In genomic region chr12:116157845-116158267, GRCh38 we compare ENCODE assay signal across 18 cellular contexts.
DNase-seq lines count a peak whose midpoint lies in the region; ATAC-seq, FAIRE-seq and TF ChIP-seq lines count a peak whose summit lies in the region.
"Had no signal": no experiment of that assay in that cellular context is flagged by ENCODE, and none has a peak within 500 bp of the region (broad histone marks: within the 10 kb centered on the region; RNA-seq: fewer than 3 reads in every experiment).

No MANE protein-coding gene starts in this region.

- no peak overlapping the region for H3K4me2 ChIP-seq in astrocyte (ENCODE audit: low read length)

- H2AFZ ChIP-seq in astrocyte (ENCODE audit: low read depth, low read length): no peak overlapping the region

- no peak for FAIRE-seq in astrocyte (lab: Jason Lieb, UNC)
- FAIRE-seq: urothelium cell line had no signal

- TF ChIP-seq CTCF in astrocyte (IDR thresholded peaks at IDR 0.05; ENCODE audit: insufficient read depth, low read depth, low read length) (no peak), osteocyte (IDR thresholded peaks at IDR 0.05) (no peak), type B pancreatic cell (conservative IDR thresholded peaks at IDR 0.05) (no peak)

- H3K9ac ChIP-seq in astrocyte (ENCODE audit: low read length): no peak overlapping the region

- H3K36me3 ChIP-seq in astrocyte (ENCODE audit: insufficient read depth, low read length): no peaks in the 10 kb centered on the region
- H3K36me3 ChIP-seq: left ventricle myocardium inferior had no signal

- H3K4me3 Mint-ChIP-seq in T-helper 2 cell treated with Interferon-gamma antibody and Interleukin-4, amounts not matched to agents 5 μg/mL and 100 μg/mL, for 36 hours: no peak overlapping the region
- H3K4me3 Mint-ChIP-seq in astrocyte (ENCODE audit: unreplicated experiment) (no peak overlapping the region), osteocyte (ENCODE audit: unreplicated experiment) (no peak overlapping the region), type B pancreatic cell (no peak overlapping the region)
- H3K4me3 Mint-ChIP-seq: activated naive CD8-positive, alpha-beta T cell had no signal

- H3K9me3 ChIP-seq in astrocyte (ENCODE audit: insufficient read depth, low read depth, low read length): no peaks in the 10 kb centered on the region
- H3K9me3 ChIP-seq: left ventricle myocardium inferior had no signal

- no peak overlapping the region for H3K4me3 ChIP-seq in astrocyte (ENCODE audit: insufficient read depth, low read depth, low read length)
- H3K4me3 ChIP-seq: left ventricle myocardium inferior had no signal

- peaks cover 76% of the 10 kb centered on the region for H4K20me1 ChIP-seq in astrocyte (ENCODE audit: insufficient read depth, low read length)

- ATAC-seq in HG02759 (IDR thresholded peaks at IDR 0.05; ENCODE audit: unreplicated experiment): no peak
- ATAC-seq: HCT116; stimulated activated naive CD8-positive, alpha-beta T cell treated with anti-CD3 and anti-CD28 coated beads, Interleukin-15, Interleukin-2, amounts not matched to agents 100 U/mL and 50 U/mL, for 24 hours; T-cell had no signal

- no peak overlapping the region for H3K27ac ChIP-seq in astrocyte (ENCODE audit: low read depth, low read length)
- H3K27ac ChIP-seq: left ventricle myocardium inferior had no signal

- H3K27me3 ChIP-seq in astrocyte (ENCODE audit: insufficient read depth, low read length): no peaks in the 10 kb centered on the region

- H3K36me3 Mint-ChIP-seq in T-helper 2 cell treated with Interferon-gamma antibody and Interleukin-4, amounts not matched to agents 5 μg/mL and 100 μg/mL, for 36 hours (ENCODE audit: low read depth): no peaks in the 10 kb centered on the region
- no peaks in the 10 kb centered on the region for H3K36me3 Mint-ChIP-seq in astrocyte (ENCODE audit: low read depth, unreplicated experiment)
- H3K36me3 Mint-ChIP-seq in osteocyte (ENCODE audit: unreplicated experiment): no peaks in the 10 kb centered on the region
- H3K36me3 Mint-ChIP-seq in type B pancreatic cell: no peaks in the 10 kb centered on the region
- H3K36me3 Mint-ChIP-seq: activated naive CD8-positive, alpha-beta T cell; T-cell had no signal

- H3K9me3 Mint-ChIP-seq in T-helper 2 cell treated with Interferon-gamma antibody and Interleukin-4, amounts not matched to agents 5 μg/mL and 100 μg/mL, for 36 hours: no peaks in the 10 kb centered on the region
- H3K9me3 Mint-ChIP-seq in astrocyte (ENCODE audit: unreplicated experiment) (no peaks in the 10 kb centered on the region), osteocyte (ENCODE audit: unreplicated experiment) (no peaks in the 10 kb centered on the region), type B pancreatic cell (no peaks in the 10 kb centered on the region)
- H3K9me3 Mint-ChIP-seq: T-cell had no signal

- H3K79me2 ChIP-seq in astrocyte (ENCODE audit: insufficient read depth, low read length): peaks cover 100% of the 10 kb centered on the region

- H3K4me1 ChIP-seq in astrocyte (ENCODE audit: insufficient read depth, low read length): peaks cover 26% of the 10 kb centered on the region

- no peak for DNase-seq in T-helper 2 cell treated with Interferon-gamma antibody and Interleukin-4, amounts not matched to agents 5 μg/mL and 100 μg/mL, for 36 hours (ENCODE audit: low spot score)
- DNase-seq in T-helper 2 cell (no peak), NCI-H2107 (lab: John Stamatoyannopoulos, UW) (peak; percentile 55), astrocyte (ENCODE audit: low read depth) (no peak), osteocyte (ENCODE audit: extremely low spot score, unreplicated experiment) (no peak), NCI-H187 (lab: John Stamatoyannopoulos, UW) (no peak), type B pancreatic cell (ENCODE audit: extremely low spot score, unreplicated experiment) (no peak)
- DNase-seq: activated CD4-positive, alpha-beta T cell treated with anti-CD3 and anti-CD28 coated beads for 4 hours; left ventricle myocardium inferior; MV-4-11; NCI-H526 treated with DMSO at 0.1 percent for 48 hours; stimulated activated naive CD8-positive, alpha-beta T cell treated with anti-CD3 and anti-CD28 coated beads, Interleukin-15, Interleukin-2, amounts not matched to agents 100 U/mL and 50 U/mL, for 24 hours; T-cell had no signal

- H3K27me3 Mint-ChIP-seq in T-helper 2 cell treated with Interferon-gamma antibody and Interleukin-4, amounts not matched to agents 5 μg/mL and 100 μg/mL, for 36 hours (ENCODE audit: low read depth): no peaks in the 10 kb centered on the region
- H3K27me3 Mint-ChIP-seq in astrocyte (ENCODE audit: low read depth, unreplicated experiment) (no peaks in the 10 kb centered on the region), osteocyte (ENCODE audit: unreplicated experiment) (no peaks in the 10 kb centered on the region), type B pancreatic cell (no peaks in the 10 kb centered on the region)
- H3K27me3 Mint-ChIP-seq: activated naive CD8-positive, alpha-beta T cell; progenitor cell of endocrine pancreas; T-cell had no signal

- peak overlapping the region; percentile 10 for H3K27ac Mint-ChIP-seq in T-helper 2 cell treated with Interferon-gamma antibody and Interleukin-4, amounts not matched to agents 5 μg/mL and 100 μg/mL, for 36 hours
- H3K27ac Mint-ChIP-seq in astrocyte (ENCODE audit: unreplicated experiment): peak overlapping the region; percentile 79
- peak overlapping the region; percentile 63 for H3K27ac Mint-ChIP-seq in osteocyte (ENCODE audit: unreplicated experiment)
- no peak overlapping the region for H3K27ac Mint-ChIP-seq in type B pancreatic cell
- H3K27ac Mint-ChIP-seq: activated naive CD8-positive, alpha-beta T cell; progenitor cell of endocrine pancreas; T-cell had no signal

- H3K4me1 Mint-ChIP-seq in T-helper 2 cell treated with Interferon-gamma antibody and Interleukin-4, amounts not matched to agents 5 μg/mL and 100 μg/mL, for 36 hours (ENCODE audit: low read depth): peaks cover 8% of the 10 kb centered on the region
- H3K4me1 Mint-ChIP-seq in astrocyte (ENCODE audit: low read depth, unreplicated experiment): peaks cover 54% of the 10 kb centered on the region
- peaks cover 71% of the 10 kb centered on the region for H3K4me1 Mint-ChIP-seq in osteocyte (ENCODE audit: unreplicated experiment)
- H3K4me1 Mint-ChIP-seq in type B pancreatic cell (ENCODE audit: unreplicated experiment): peaks cover 50% of the 10 kb centered on the region
